In genomic region chr10:6564367-6564766, GRCh38 we compare ENCODE assay signal across 20 cellular contexts. TPM values are rescaled to one million over a fixed set of nuclear protein-coding genes. Genes with fewer than 3 reads are reported as not detected.
DNase-seq lines count a peak whose midpoint lies in the region; ATAC-seq and TF ChIP-seq lines count a peak whose summit lies in the region.
"Had no signal": no experiment of that assay in that cellular context is flagged by ENCODE, and none has a peak within 500 bp of the region (broad histone marks: within the 10 kb centered on the region; RNA-seq: fewer than 3 reads in every experiment).

No MANE protein-coding gene starts in this region.

- H3K4me1 ChIP-seq in CD8-positive, alpha-beta T cell (ENCODE audit: insufficient read depth, low read length) = peaks cover 73% of the 10 kb centered on the region
- H3K4me1 ChIP-seq: sigmoid colon had no signal

- ATAC-seq in CD8-positive, alpha-beta T cell = peak; percentile 5
- ATAC-seq: left colon had no signal

- no peaks in the 10 kb centered on the region for H3K27me3 Mint-ChIP-seq in activated CD4-positive, alpha-beta T cell treated with anti-CD3 and anti-CD28 coated beads, Interleukin-2, amount 10 ng/mL, durations not matched to agents 24 days and 14 days
- H3K27me3 Mint-ChIP-seq in CD8-positive, alpha-beta T cell (ENCODE audit: low read depth) = no peaks in the 10 kb centered on the region
- H3K27me3 Mint-ChIP-seq in immature natural killer cell (ENCODE audit: low read depth in 3 of 3) = peaks cover 0 to 5% (median 0%) of the 10 kb centered on the region in 3 donors

- TF ChIP-seq CTCF in CD8-positive, alpha-beta T cell (IDR thresholded peaks at IDR 0.05) = no peak

- peak overlapping the region; percentile 82 for H3K27ac Mint-ChIP-seq in activated CD4-positive, alpha-beta T cell treated with anti-CD3 and anti-CD28 coated beads, Interleukin-2, amount 10 ng/mL, durations not matched to agents 24 days and 14 days
- peak overlapping the region; percentile 80 for H3K27ac Mint-ChIP-seq in CD8-positive, alpha-beta T cell
- peak overlapping the region; percentile 88 to 96 (median 93) for H3K27ac Mint-ChIP-seq in immature natural killer cell
- H3K27ac Mint-ChIP-seq: activated B cell treated with CpG ODN at 0.5 μM for 24 hours, naive B cell had no signal

- no peaks in the 10 kb centered on the region for H3K9me3 Mint-ChIP-seq in activated CD4-positive, alpha-beta T cell treated with anti-CD3 and anti-CD28 coated beads, Interleukin-2, amount 10 ng/mL, durations not matched to agents 24 days and 14 days
- no peaks in the 10 kb centered on the region for H3K9me3 Mint-ChIP-seq in CD8-positive, alpha-beta T cell
- no peaks in the 10 kb centered on the region for H3K9me3 Mint-ChIP-seq in immature natural killer cell
- H3K9me3 Mint-ChIP-seq: activated B cell treated with CpG ODN at 0.5 μM for 24 hours, naive B cell had no signal

- H3K36me3 ChIP-seq in CD8-positive, alpha-beta T cell (ENCODE audit: insufficient read depth, low read length) = no peaks in the 10 kb centered on the region
- H3K36me3 ChIP-seq: sigmoid colon, thoracic aorta had no signal

- POLR2A ChIA-PET in CD8-positive, alpha-beta T cell (lab: Charles Lee) = interaction anchor here (0.9 to 1.3 kb wide), 2 partner anchors 30 to 34 kb away, joined by 3 read pairs; no protein-coding TSS in a partner anchor

- intact Hi-C loops in activated CD4-positive, alpha-beta T cell treated with anti-CD3 and anti-CD28 coated beads, Interleukin-2, amount 10 ng/mL, durations not matched to agents 24 days and 14 days (cut with micrococcal nuclease) = loop anchor here (5.0 kb wide), 1 partner anchor 92 kb away; no protein-coding TSS in a partner anchor
- intact Hi-C loops in CD8-positive, alpha-beta T cell (cut with DNase I, micrococcal nuclease) = loop anchor here in 1 of 2 experiments (5.0 kb wide), 1 partner anchor 37 kb away; no protein-coding TSS in a partner anchor

- CTCF ChIA-PET in CD8-positive, alpha-beta T cell (lab: Charles Lee) = interaction anchor here (1.0 to 1.5 kb wide), 3 partner anchors 22 to 158 kb away, joined by 3 to 4 read pairs (median 3); no protein-coding TSS in a partner anchor

- peaks cover 28% of the 10 kb centered on the region for H3K36me3 Mint-ChIP-seq in activated CD4-positive, alpha-beta T cell treated with anti-CD3 and anti-CD28 coated beads, Interleukin-2, amount 10 ng/mL, durations not matched to agents 24 days and 14 days (ENCODE audit: low read depth)
- H3K36me3 Mint-ChIP-seq in CD8-positive, alpha-beta T cell = peaks cover 35% of the 10 kb centered on the region
- H3K36me3 Mint-ChIP-seq in immature natural killer cell = peaks cover 4 to 5% (median 5%) of the 10 kb centered on the region in 3 donors
- H3K36me3 Mint-ChIP-seq: naive B cell had no signal

- no peak overlapping the region for H3K4me3 ChIP-seq in CD8-positive, alpha-beta T cell (ENCODE audit: low read depth, low read length)
- H3K4me3 ChIP-seq: BLaER1 treated with 17β-estradiol and CSF1 and Interleukin-3, amounts not matched to agents 10 nM and 100 nM; GM23248; sigmoid colon; thoracic aorta had no signal

- no peak overlapping the region for H3K27ac ChIP-seq in CD8-positive, alpha-beta T cell (ENCODE audit: low read depth, low read length)
- H3K27ac ChIP-seq: BLaER1 treated with 17β-estradiol and CSF1 and Interleukin-3, amounts not matched to agents 10 nM and 100 nM; GM23248; sigmoid colon; thoracic aorta had no signal

- no peaks in the 10 kb centered on the region for H3K27me3 ChIP-seq in CD8-positive, alpha-beta T cell (ENCODE audit: insufficient read depth, low read length)
- H3K27me3 ChIP-seq: BLaER1 treated with 17β-estradiol and CSF1 and Interleukin-3, amounts not matched to agents 10 nM and 100 nM; sigmoid colon had no signal

- H3K4me3 Mint-ChIP-seq in activated CD4-positive, alpha-beta T cell treated with anti-CD3 and anti-CD28 coated beads, Interleukin-2, amount 10 ng/mL, durations not matched to agents 24 days and 14 days = peak overlapping the region; percentile 77
- peak overlapping the region; percentile 33 for H3K4me3 Mint-ChIP-seq in CD8-positive, alpha-beta T cell
- H3K4me3 Mint-ChIP-seq in immature natural killer cell = peak overlapping the region; percentile 45 to 79 (median 78)
- H3K4me3 Mint-ChIP-seq: activated B cell treated with CpG ODN at 0.5 μM for 24 hours, naive B cell had no signal

- DNase-seq in activated CD4-positive, alpha-beta T cell treated with anti-CD3 and anti-CD28 coated beads, Interleukin-2, amount 10 ng/mL, durations not matched to agents 24 days and 14 days = peak; percentile 61
- DNase-seq in activated CD4-positive, alpha-beta T cell treated with anti-CD3 and anti-CD28 coated beads, Interleukin-2, amount 50 U/mL, for 4 hours = no peak
- no peak for DNase-seq in CD8-positive, alpha-beta T cell
- DNase-seq in UCSD-AML1 (lab: John Stamatoyannopoulos, UW; ENCODE audit: unreplicated experiment) (peak; percentile 19), immature natural killer cell (no peak), COR-L47 (lab: John Stamatoyannopoulos, UW) (no peak), HUDEP-2 (lab: John Stamatoyannopoulos, UW; ENCODE audit: unreplicated experiment in 76 of 76) (no peak), retina (no peak)
- DNase-seq: activated B cell treated with CpG ODN at 0.5 μM for 24 hours, DMS53, GM23248, left colon, mesenchymal stem cell, MM.1S, naive B cell, NCI-H146, Right ventricle myocardium superior, sigmoid colon had no signal

- H3K4me1 Mint-ChIP-seq in activated CD4-positive, alpha-beta T cell treated with anti-CD3 and anti-CD28 coated beads, Interleukin-2, amount 10 ng/mL, durations not matched to agents 24 days and 14 days = peaks cover 75% of the 10 kb centered on the region
- H3K4me1 Mint-ChIP-seq in CD8-positive, alpha-beta T cell (ENCODE audit: low read depth) = peaks cover 89% of the 10 kb centered on the region
- H3K4me1 Mint-ChIP-seq in immature natural killer cell = peaks cover 89 to 90% of the 10 kb centered on the region in 2 donors
- H3K4me1 Mint-ChIP-seq: activated B cell treated with CpG ODN at 0.5 μM for 24 hours had no signal

- no peaks in the 10 kb centered on the region for H3K9me3 ChIP-seq in CD8-positive, alpha-beta T cell (ENCODE audit: low read length)
- H3K9me3 ChIP-seq: BLaER1 treated with 17β-estradiol and CSF1 and Interleukin-3, amounts not matched to agents 10 nM and 100 nM; sigmoid colon; thoracic aorta had no signal

RNA-seq across cellular contexts. Expression of gene PRKCQ, which starts 15.7 kb away (rescaled TPM):
- 36.0 TPM in 2 replicates for total RNA-seq in activated CD4-positive, alpha-beta T cell treated with anti-CD3 and anti-CD28 coated beads, Interleukin-2, amount 10 ng/mL, durations not matched to agents 24 days and 14 days
- total RNA-seq in CD8-positive, alpha-beta T cell = 10 to 100 TPM; 26.3 to 26.6 TPM
- polyA plus RNA-seq in immature natural killer cell = 10 to 100 TPM; 20.2 to 46.5 (median 36.5) TPM
- total RNA-seq: GM23248 had no signal
- polyA plus RNA-seq: GM23248 had no signal

Comparison
In these comparisons a context has a peak if more than half of its experiments do, and no peak if none do; other contexts are left out.
1. DNase-seq: peak in activated CD4-positive, alpha-beta T cell treated with anti-CD3 and anti-CD28 coated beads, Interleukin-2, amount 10 ng/mL, durations not matched to agents 24 days and 14 days (single experiment) and UCSD-AML1 (single experiment); none in activated CD4-positive, alpha-beta T cell treated with anti-CD3 and anti-CD28 coated beads, Interleukin-2, amount 50 U/mL, for 4 hours (0 of 2), CD8-positive, alpha-beta T cell (0 of 7), immature natural killer cell (0 of 3), COR-L47 (single experiment), HUDEP-2 (0 of 76) and retina (single experiment).
2. Peak in every context shown above with its lines, with median percentiles within 50 percentile points of each other: H3K27ac Mint-ChIP-seq and H3K4me3 Mint-ChIP-seq.